Comparison of ENCODE assay signal across 26 cellular contexts in the genomic region with DNA sequence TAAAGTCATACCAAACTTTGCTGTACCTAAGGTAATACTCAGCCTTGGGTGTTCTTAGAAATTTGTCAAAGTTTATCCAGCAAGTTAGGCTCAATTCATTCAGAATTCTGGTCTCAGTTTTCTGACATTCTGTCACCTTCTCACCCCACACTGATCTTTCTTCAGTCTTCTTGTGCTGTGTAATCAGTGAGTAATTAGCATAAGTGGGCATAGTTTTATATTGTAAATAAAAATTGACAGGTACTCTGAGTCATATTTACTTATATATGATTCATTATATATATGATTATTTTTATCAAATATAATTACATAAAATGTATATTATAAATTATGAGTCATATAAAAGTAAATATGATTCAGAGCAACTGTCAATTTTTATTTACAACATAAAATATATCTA.
"Had no signal": no experiment of that assay in that cellular context is flagged by ENCODE, and none has a peak within 500 bp of the region (broad histone marks: within the 10 kb centered on the region; RNA-seq: fewer than 3 reads in every experiment).

No MANE protein-coding gene starts in this region.

- H3K4me1 ChIP-seq: body of pancreas, breast epithelium, SJSA1 had no signal

- H3K36me3 ChIP-seq: breast epithelium, SJSA1 had no signal

- H3K27ac ChIP-seq: body of pancreas, breast epithelium, PC-9, SJSA1 had no signal

- ATAC-seq: activated CD8-positive, alpha-beta T cell treated with anti-CD3 and anti-CD28 coated beads for 36 hours; activated T-cell treated with anti-CD3 and anti-CD28 coated beads, Interleukin-2, amount 50 U/mL, for 72 hours; activated T-helper 17 cell treated with anti-CD3 and anti-CD28 coated beads, Interleukin-2, amount 50 U/mL, for 72 hours; body of pancreas had no signal

- H3K27me3 ChIP-seq: body of pancreas, breast epithelium, SJSA1 had no signal

- FAIRE-seq: astrocyte had no signal

- H3K9me3 ChIP-seq: body of pancreas, breast epithelium, SJSA1, SK-N-SH had no signal

- DNase-seq: activated CD4-positive, alpha-beta T cell treated with anti-CD3 and anti-CD28 coated beads, Interleukin-2, amount 10 ng/mL, durations not matched to agents 24 days and 14 days; activated CD4-positive, alpha-beta T cell treated with anti-CD3 and anti-CD28 coated beads, Interleukin-2, amount 50 U/mL, for 4 hours; activated CD8-positive, alpha-beta T cell treated with anti-CD3 and anti-CD28 coated beads for 36 hours; activated effector memory CD4-positive, alpha-beta T cell treated with anti-CD3 and anti-CD28 coated beads, Interleukin-2, amount 50 U/mL, for 16 hours; activated naive CD4-positive, alpha-beta T cell; activated naive CD8-positive, alpha-beta T cell treated with anti-CD3 and anti-CD28 coated beads, Interleukin-2, amount 10 ng/mL, durations not matched to agents 7 days and 5 days; activated T-cell treated with anti-CD3 and anti-CD28 coated beads, Interleukin-2, amount 50 U/mL, for 1 hour; activated T-cell treated with anti-CD3 and anti-CD28 coated beads, Interleukin-2, amount 50 U/mL, for 72 hours; body of pancreas; central memory CD4-positive, alpha-beta T cell; NCI-H1092 treated with DMSO at 0.1 percent for 48 hours; NCI-H146; NCI-H187; NCI-H2029 treated with DMSO at 0.1 percent for 48 hours; NCI-H2107; NCI-H226; NCI-H446 treated with DMSO at 0.1 percent for 48 hours; NCI-H524; NK-92 treated with Interleukin-12 subunit alpha and Interleukin-12 subunit beta, amount 100 ng/mL, for 24 hours; SHP77 treated with DMSO at 0.1 percent for 48 hours; SK-N-SH had no signal

- H3K4me3 ChIP-seq: body of pancreas, breast epithelium, PC-9, SJSA1 had no signal
